In the genomic region with DNA sequence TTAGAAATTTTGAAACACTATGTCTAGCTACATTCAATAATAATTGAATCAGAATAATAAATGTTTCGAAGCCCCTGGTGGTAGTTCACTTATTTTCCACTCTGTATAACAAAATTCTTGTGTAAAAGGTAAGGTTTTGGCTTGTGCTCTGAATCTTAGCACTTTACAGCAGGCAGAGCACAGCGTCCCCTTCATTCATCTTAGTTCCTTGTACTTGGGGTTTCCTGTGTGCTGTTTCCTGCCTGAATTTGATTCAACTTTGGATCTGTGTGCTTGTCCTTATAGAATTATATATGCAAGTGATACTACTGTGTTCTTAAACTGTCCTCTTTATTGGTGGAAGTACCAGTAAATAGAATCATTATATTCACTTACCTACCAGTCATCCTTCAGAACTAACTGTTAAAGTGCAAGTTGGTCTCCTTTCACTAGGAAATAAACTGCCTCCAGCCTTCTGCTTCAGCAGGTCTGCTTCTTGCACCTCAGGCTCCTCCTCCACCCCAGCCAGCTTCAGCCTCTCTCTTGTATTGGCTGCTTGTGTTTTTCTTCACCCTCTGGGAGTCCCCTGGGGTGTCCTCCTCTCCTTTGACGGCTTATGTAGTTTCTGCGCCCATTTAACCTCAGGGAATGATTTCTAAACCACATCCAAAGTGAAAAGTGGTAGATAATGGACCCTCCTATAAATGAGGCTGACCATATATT, we compare ENCODE assay signal across 9 cellular contexts. TPM values are rescaled to one million over a fixed set of nuclear protein-coding genes. Genes with fewer than 3 reads are reported as not detected.
DNase-seq lines count a peak whose midpoint lies in the region; ATAC-seq and TF ChIP-seq lines count a peak whose summit lies in the region.
"Had no signal": no experiment of that assay in that cellular context is flagged by ENCODE, and none has a peak within 500 bp of the region (broad histone marks: within the 10 kb centered on the region; RNA-seq: fewer than 3 reads in every experiment).

No MANE protein-coding gene starts in this region.

- peak overlapping the region; percentile 85 for H2BK120ac ChIP-seq in H9 (ENCODE audit: low read depth, low read length, poor library complexity, severe bottlenecking)

- H2BK5ac ChIP-seq in H9 (ENCODE audit: insufficient read length, low read length) = no peak overlapping the region

- H3K4ac ChIP-seq in H9 (ENCODE audit: low read depth, low read length) = peak overlapping the region; percentile 70; the same call in 1 of the 2 replicates

- no peak overlapping the region for H3K9ac ChIP-seq in H9 (ENCODE audit: extremely low read depth, insufficient read length, low read length)

- H4K91ac ChIP-seq in H9 (ENCODE audit: insufficient read length, low read depth, low read length) = no peak overlapping the region

- H2BK12ac ChIP-seq in H9 (ENCODE audit: insufficient read length, low read depth, low read length) = no peak overlapping the region

- no peak overlapping the region for H3K4me3 ChIP-seq in psoas muscle

- no peaks in the 10 kb centered on the region for H3K36me3 ChIP-seq in psoas muscle (ENCODE audit: insufficient read depth in 1 of 2, low read depth in 1 of 2)

- intact Hi-C loops in psoas muscle (cut with DNase I) = no loop called here

- peaks cover 6% of the 10 kb centered on the region; the same call in 1 of the 2 replicates for H3K4me1 ChIP-seq in H9 (ENCODE audit: insufficient read depth, low read length)
- peaks cover 34% of the 10 kb centered on the region for H3K4me1 ChIP-seq in psoas muscle

- H4K8ac ChIP-seq in H9 (replicated peaks; ENCODE audit: insufficient read length, low read depth, low read length) = no peak overlapping the region

- no peaks in the 10 kb centered on the region for H3K9me3 Mint-ChIP-seq in H9

- DNase-seq in AG08396 (ENCODE audit: low spot score) (peak; percentile 39), H9 (peak; percentile 60), amniotic epithelial cell (ENCODE audit: low read depth) (peak; percentile 48), iris pigment epithelial cell (ENCODE audit: low read depth) (peak; percentile 68), NCI-H1048 (lab: John Stamatoyannopoulos, UW) (no peak), NCI-H2029 (lab: John Stamatoyannopoulos, UW) (no peak), psoas muscle (no peak)
- no peak for DNase-seq in stimulated activated CD4-positive, alpha-beta T cell treated with anti-CD3 and anti-CD28 coated beads, Interleukin-12 subunit alpha, Interleukin-12 subunit beta, amount 100 ng/mL, for 4 hours

- no peaks in the 10 kb centered on the region for H3K27me3 ChIP-seq in H9 (ENCODE audit: insufficient read depth, low read length)
- H3K27me3 ChIP-seq in psoas muscle (ENCODE audit: insufficient read depth in 3 of 3, low read length in 2 of 3) = no peaks in the 10 kb centered on the region

- H3T11ph ChIP-seq in H9 (ENCODE audit: low read length) = peak overlapping the region; percentile 82

- no peaks in the 10 kb centered on the region for H3K23me2 ChIP-seq in H9 (ENCODE audit: insufficient read length, low read depth, low read length, poor library complexity, severe bottlenecking)

- no peak for ATAC-seq in psoas muscle

- H3K14ac ChIP-seq in H9 (ENCODE audit: insufficient read depth, low read length) = no peak overlapping the region; the same call in 1 of the 2 replicates

- H3K36me3 Mint-ChIP-seq in H9 (ENCODE audit: insufficient read depth in 1 of 3, low read depth in 3 of 3) = peaks cover 0 to 3% (median 0%) of the 10 kb centered on the region in 3 experiments; a peak in 1 of 7 replicates

- no peaks in the 10 kb centered on the region for H4K20me1 ChIP-seq in H9 (ENCODE audit: control insufficient read depth, insufficient read depth, insufficient read length)

- H3K4me2 ChIP-seq in H9 (ENCODE audit: insufficient read depth, insufficient read length, low read length) = peak overlapping the region; percentile 24

- no peaks in the 10 kb centered on the region for H3K9me3 ChIP-seq in H9 (ENCODE audit: control insufficient read depth, low read depth, low read length)
- H3K9me3 ChIP-seq in psoas muscle = no peaks in the 10 kb centered on the region

- no peak overlapping the region for H2AFZ ChIP-seq in H9 (ENCODE audit: low read length)

- H3K4me1 Mint-ChIP-seq in H9 = peaks cover 48 to 52% of the 10 kb centered on the region in 2 experiments

- peak overlapping the region; percentile 21 to 98 (median 85) for H3K27ac Mint-ChIP-seq in H9
- H3K27ac Mint-ChIP-seq: activated naive CD8-positive, alpha-beta T cell had no signal

- H3K27me3 Mint-ChIP-seq in H9 (ENCODE audit: low read depth) = no peaks in the 10 kb centered on the region
- H3K27me3 Mint-ChIP-seq: activated naive CD8-positive, alpha-beta T cell had no signal

- no peak overlapping the region for H2AK5ac ChIP-seq in H9 (ENCODE audit: insufficient read length, low read length)

- H3K27ac ChIP-seq in H9 (ENCODE audit: insufficient read length, low read depth, low read length) (peak overlapping the region; percentile 27), psoas muscle (no peak overlapping the region)

- no peaks in the 10 kb centered on the region; the same call in 1 of the 2 replicates for H3K79me2 ChIP-seq in H9 (ENCODE audit: insufficient read depth, low read length)

- peak overlapping the region; percentile 97 for H2BK20ac ChIP-seq in H9 (ENCODE audit: low read depth, low read length, poor library complexity, severe bottlenecking)

- WGBS in H9 (ENCODE audit: extremely low coverage, insufficient read length, low lambda C conversion rate) = no CpG with 5 or more reads among the region's 4 CpGs
- WGBS in psoas muscle, 3 donors = 72 to 80% (median 74%) methylated on average over 4 of the region's 4 CpGs

- TF ChIP-seq CTCF in H9 (conservative IDR thresholded peaks at IDR 0.05) (no peak; the same call in 2 of the 3 replicates), psoas muscle (IDR thresholded peaks at IDR 0.05) (no peak)

- H2BK15ac ChIP-seq in H9 (ENCODE audit: low read depth, low read length) = no peak overlapping the region

- H3K18ac ChIP-seq in H9 (ENCODE audit: insufficient read length, low read depth, low read length) = peak overlapping the region; percentile 34

- H3K23ac ChIP-seq in H9 (ENCODE audit: insufficient read length, low read depth, low read length) = no peak overlapping the region

- no peak overlapping the region for H4K5ac ChIP-seq in H9 (ENCODE audit: insufficient read length, low read depth, low read length)

- H3K4me3 Mint-ChIP-seq in H9 = peak overlapping the region in 1 of 2 experiments; percentile 31; a peak in 2 of 5 replicates
- H3K4me3 Mint-ChIP-seq: activated naive CD8-positive, alpha-beta T cell had no signal

- H3K79me1 ChIP-seq in H9 (ENCODE audit: insufficient read depth, low read depth, low read length, poor library complexity, severe bottlenecking) = peaks cover 4% of the 10 kb centered on the region

- H3K56ac ChIP-seq in H9 (ENCODE audit: insufficient read length, low read depth, low read length) = no peak overlapping the region

RNA-seq across cellular contexts. Expression of a gene that starts 28.8 kb away (rescaled TPM):
- total RNA-seq in H9 (2021) = 61.5 and 64.6 TPM in 2 replicates
- total RNA-seq in psoas muscle = 100 to 1,000 TPM in 1 of 4 donors, 10 to 100 TPM in 3; 63.2 to 103 (median 78.3) TPM
- polyA plus RNA-seq in psoas muscle = 10 to 100 TPM in 1 of 3 donors, 1 to 10 TPM in 2; 2.2 to 23.2 (median 3.7) TPM

Comparison
In these comparisons a context has a peak if more than half of its experiments do, and no peak if none do; other contexts are left out.
1. DNase-seq: peak in AG08396 (single experiment), H9 (single experiment), amniotic epithelial cell (single experiment) and iris pigment epithelial cell (single experiment); none in NCI-H1048 (single experiment), NCI-H2029 (single experiment), psoas muscle (0 of 2) and stimulated activated CD4-positive, alpha-beta T cell treated with anti-CD3 and anti-CD28 coated beads, Interleukin-12 subunit alpha, Interleukin-12 subunit beta, amount 100 ng/mL, for 4 hours (single experiment).